8 cellular contexts compared by ENCODE assay signal in genomic region chr14:69260246-69260978, GRCh38. TPM values are rescaled to one million over a fixed set of nuclear protein-coding genes. Genes with fewer than 3 reads are reported as not detected.
DNase-seq lines count a peak whose midpoint lies in the region; ATAC-seq, FAIRE-seq and TF ChIP-seq lines count a peak whose summit lies in the region.

No MANE protein-coding gene starts in this region.

- H3K27me3 Mint-ChIP-seq in activated CD4-positive, alpha-beta T cell treated with anti-CD3 and anti-CD28 coated beads for 36 hours = peaks cover 43% of the 10 kb centered on the region
- H3K27me3 Mint-ChIP-seq in progenitor cell of endocrine pancreas = peaks cover 45% of the 10 kb centered on the region

- no peak for TF ChIP-seq CTCF in WERI-Rb-1 (IDR thresholded peaks at IDR 0.05; ENCODE audit: low read depth, low read length)
- no peak for TF ChIP-seq CTCF in progenitor cell of endocrine pancreas (IDR thresholded peaks at IDR 0.05; ENCODE audit: unreplicated experiment)
- no peak for TF ChIP-seq CTCF in D721Med (IDR thresholded peaks at IDR 0.05; ENCODE audit: insufficient read depth, missing control alignments)

- CTCF ChIA-PET in activated CD4-positive, alpha-beta T cell treated with anti-CD3 and anti-CD28 coated beads for 36 hours (lab: Charles Lee) = interaction anchor here (1.0 to 1.6 kb wide), 3 partner anchors 141 to 200 kb away, joined by 3 to 9 read pairs (median 7); no protein-coding TSS in a partner anchor

- H3K36me3 Mint-ChIP-seq in activated CD4-positive, alpha-beta T cell treated with anti-CD3 and anti-CD28 coated beads for 36 hours (ENCODE audit: low read depth) = no peaks in the 10 kb centered on the region
- no peaks in the 10 kb centered on the region for H3K36me3 Mint-ChIP-seq in progenitor cell of endocrine pancreas (ENCODE audit: insufficient read depth)

- POLR2A ChIA-PET in activated CD4-positive, alpha-beta T cell treated with anti-CD3 and anti-CD28 coated beads for 36 hours (lab: Charles Lee) = interaction anchor here (0.8 kb wide), 1 partner anchor 263 kb away, joined by 9 read pairs; no protein-coding TSS in a partner anchor

- ATAC-seq in activated CD4-positive, alpha-beta T cell treated with anti-CD3 and anti-CD28 coated beads for 36 hours = peak; percentile 19
- peak; percentile 14 for ATAC-seq in Right ventricle myocardium superior (ENCODE audit: poor library complexity)

- no peak for FAIRE-seq in D721Med (lab: Jason Lieb, UNC)

- intact Hi-C loops in activated CD4-positive, alpha-beta T cell treated with anti-CD3 and anti-CD28 coated beads for 36 hours (cut with DNase I, micrococcal nuclease) = loop anchor here (5.0 kb wide), 2 partner anchors 197 to 312 kb away; partner anchors contain the start of gene CCDC177 (in 1 of the 2)
- intact Hi-C loops in Right ventricle myocardium superior (cut with DNase I) = no loop called here

- H3K27ac Mint-ChIP-seq in activated CD4-positive, alpha-beta T cell treated with anti-CD3 and anti-CD28 coated beads for 36 hours = no peak overlapping the region
- peak overlapping the region; percentile 71 for H3K27ac Mint-ChIP-seq in progenitor cell of endocrine pancreas

- DNase-seq in activated CD4-positive, alpha-beta T cell treated with anti-CD3 and anti-CD28 coated beads for 36 hours = peak; percentile 36
- no peak for DNase-seq in activated CD4-positive, alpha-beta T cell treated with anti-CD3 and anti-CD28 coated beads for 4 hours
- DNase-seq in WERI-Rb-1 (peak; percentile 23), Right ventricle myocardium superior (peak; percentile 50), progenitor cell of endocrine pancreas (ENCODE audit: low spot score, unreplicated experiment) (peak; percentile 49), OCI-M1 (lab: John Stamatoyannopoulos, UW) (no peak), mesenteric fat pad (ENCODE audit: low spot score) (no peak), D721Med (ENCODE audit: insufficient read length, low spot score) (no peak)

- H3K36me3 ChIP-seq in WERI-Rb-1 = no peaks in the 10 kb centered on the region

- peaks cover 10% of the 10 kb centered on the region for H3K27me3 ChIP-seq in WERI-Rb-1 (ENCODE audit: insufficient read depth, low read depth, severe bottlenecking)

- no peaks in the 10 kb centered on the region for H3K9me3 Mint-ChIP-seq in activated CD4-positive, alpha-beta T cell treated with anti-CD3 and anti-CD28 coated beads for 36 hours (ENCODE audit: low read depth)
- no peaks in the 10 kb centered on the region for H3K9me3 Mint-ChIP-seq in progenitor cell of endocrine pancreas (ENCODE audit: low read depth)

- no peak overlapping the region for H3K27ac ChIP-seq in WERI-Rb-1

- peak overlapping the region; percentile 58 for H3K4me3 ChIP-seq in WERI-Rb-1 (ENCODE audit: low read depth, low read length)

- H3K9me3 ChIP-seq in WERI-Rb-1 (ENCODE audit: severe bottlenecking) = no peaks in the 10 kb centered on the region

- H3K4me1 Mint-ChIP-seq in activated CD4-positive, alpha-beta T cell treated with anti-CD3 and anti-CD28 coated beads for 36 hours = peaks cover 7% of the 10 kb centered on the region
- H3K4me1 Mint-ChIP-seq in progenitor cell of endocrine pancreas (ENCODE audit: low read depth) = peaks cover 15% of the 10 kb centered on the region

- peak overlapping the region; percentile 27 for H3K4me3 Mint-ChIP-seq in activated CD4-positive, alpha-beta T cell treated with anti-CD3 and anti-CD28 coated beads for 36 hours
- peak overlapping the region; percentile 79 for H3K4me3 Mint-ChIP-seq in progenitor cell of endocrine pancreas (ENCODE audit: low read depth)

RNA-seq across cellular contexts. Expression of gene GALNT16, which starts 0.5 kb away (rescaled TPM):
- total RNA-seq in activated CD4-positive, alpha-beta T cell treated with anti-CD3 and anti-CD28 coated beads for 36 hours = under 1 TPM in 1 of 2 experiments, not detected in 1; 0.14 TPM
- total RNA-seq in Right ventricle myocardium superior = 101 TPM
- 9.5 and 12.7 TPM in 2 replicates for total RNA-seq in progenitor cell of endocrine pancreas
- total RNA-seq in mesenteric fat pad = 14.9 TPM

Comparison
In these comparisons a context has a peak if more than half of its experiments do, and no peak if none do; other contexts are left out.
1. DNase-seq: peak in activated CD4-positive, alpha-beta T cell treated with anti-CD3 and anti-CD28 coated beads for 36 hours (single experiment), WERI-Rb-1 (single experiment), Right ventricle myocardium superior (single experiment) and progenitor cell of endocrine pancreas (single experiment); none in activated CD4-positive, alpha-beta T cell treated with anti-CD3 and anti-CD28 coated beads for 4 hours (0 of 2), OCI-M1 (single experiment), mesenteric fat pad (single experiment) and D721Med (single experiment).